ENCODE assay signal across 34 cellular contexts in the genomic region with DNA sequence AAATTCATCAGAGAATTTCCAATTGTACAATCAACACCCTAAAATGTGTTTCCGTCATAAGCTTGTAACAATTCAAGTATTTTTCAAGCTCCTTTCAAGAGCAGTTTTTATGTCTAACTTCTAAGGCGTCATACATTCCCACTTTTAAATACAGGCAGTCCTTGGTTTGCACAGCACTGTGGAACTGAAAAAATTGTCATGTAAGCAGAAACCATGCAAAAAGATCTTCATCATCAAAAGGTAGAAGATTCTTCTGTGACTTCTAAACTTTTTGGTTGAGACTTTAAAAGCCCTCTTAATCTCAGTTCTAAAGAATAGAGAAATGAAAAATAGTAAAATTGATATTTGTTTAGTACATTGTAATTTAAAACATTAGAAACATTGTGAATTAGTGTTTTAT.
"Had no signal": no experiment of that assay in that cellular context is flagged by ENCODE, and none has a peak within 500 bp of the region (broad histone marks: within the 10 kb centered on the region; RNA-seq: fewer than 3 reads in every experiment).

No MANE protein-coding gene starts in this region.

- ATAC-seq: activated CD8-positive, alpha-beta T cell treated with anti-CD3 and anti-CD28 coated beads for 36 hours; activated naive CD4-positive, alpha-beta T cell treated with anti-CD3 and anti-CD28 coated beads, Interleukin-2, amount 50 U/mL, for 72 hours; activated T-cell treated with anti-CD3 and anti-CD28 coated beads, Interleukin-2, amount 50 U/mL, for 4 hours; activated T-cell treated with anti-CD3 and anti-CD28 coated beads, Interleukin-2, amount 50 U/mL, for 72 hours; activated T-helper 17 cell treated with anti-CD3 and anti-CD28 coated beads, Interleukin-2, amount 50 U/mL, for 72 hours; body of pancreas had no signal

- H3K9me3 ChIP-seq: adrenal gland had no signal

- FAIRE-seq: astrocyte, colon, TTC549 had no signal

- H3K27ac ChIP-seq: adrenal gland, body of pancreas, brain microvascular endothelial cell, breast epithelium, VCaP had no signal

- H3K4me1 ChIP-seq: adrenal gland, body of pancreas, breast epithelium had no signal

- DNase-seq: activated B cell treated with CpG ODN at 0.5 μM for 24 hours; activated CD4-positive, alpha-beta memory T cell treated with anti-CD3 and anti-CD28 coated beads for 36 hours; activated CD4-positive, alpha-beta T cell treated with anti-CD3 and anti-CD28 coated beads for 4 hours; activated CD4-positive, alpha-beta T cell treated with anti-CD3 and anti-CD28 coated beads, Interleukin-2, amount 10 ng/mL, durations not matched to agents 24 days and 14 days; activated CD4-positive, alpha-beta T cell treated with anti-CD3 and anti-CD28 coated beads, Interleukin-2, amount 50 U/mL, for 1 hour; activated CD4-positive, alpha-beta T cell treated with anti-CD3 and anti-CD28 coated beads, Interleukin-2, amount 50 U/mL, for 4 hours; activated CD4-positive, CD25-positive, alpha-beta regulatory T cell treated with anti-CD3 and anti-CD28 coated beads, Interleukin-2, amount 50 U/mL, for 72 hours; activated CD8-positive, alpha-beta memory T cell treated with anti-CD3 and anti-CD28 coated beads, Interleukin-2, amount 50 U/mL, for 4 hours; activated CD8-positive, alpha-beta T cell treated with anti-CD3 and anti-CD28 coated beads for 36 hours; activated effector memory CD4-positive, alpha-beta T cell treated with anti-CD3 and anti-CD28 coated beads, Interleukin-2, amount 50 U/mL, for 16 hours; activated gamma-delta T cell treated with Interleukin-2 at 50 U/mL for 16 hours; activated naive CD4-positive, alpha-beta T cell; activated naive CD4-positive, alpha-beta T cell treated with anti-CD3 and anti-CD28 coated beads for 36 hours; activated naive CD4-positive, alpha-beta T cell treated with anti-CD3 and anti-CD28 coated beads, Interleukin-2, amount 50 U/mL, for 16 hours; activated naive CD8-positive, alpha-beta T cell treated with anti-CD3 and anti-CD28 coated beads for 36 hours; activated T-cell treated with anti-CD3 and anti-CD28 coated beads for 4 hours; activated T-cell treated with anti-CD3 and anti-CD28 coated beads, Interleukin-2, amount 50 U/mL, for 1 hour; activated T-cell treated with anti-CD3 and anti-CD28 coated beads, Interleukin-2, amount 50 U/mL, for 4 hours; activated T-cell treated with anti-CD3 and anti-CD28 coated beads, Interleukin-2, amount 50 U/mL, for 72 hours; adrenal gland; amniotic stem cell; aorta; body of pancreas; brain microvascular endothelial cell; central memory CD4-positive, alpha-beta T cell; T-helper 2 cell; T-helper 9 cell had no signal

- H3K27me3 ChIP-seq: adrenal gland, body of pancreas, brain microvascular endothelial cell, breast epithelium had no signal

- H3K4me3 ChIP-seq: adrenal gland, body of pancreas, breast epithelium had no signal

- H3K36me3 ChIP-seq: adrenal gland, brain microvascular endothelial cell, breast epithelium had no signal
